Comparison of ENCODE assay signal across 28 cellular contexts in genomic region chr5:160187091-160187490, GRCh38. TPM values are rescaled to one million over a fixed set of nuclear protein-coding genes. Genes with fewer than 3 reads are reported as not detected.
DNase-seq lines count a peak whose midpoint lies in the region; ATAC-seq, FAIRE-seq and TF ChIP-seq lines count a peak whose summit lies in the region.
"Had no signal": no experiment of that assay in that cellular context is flagged by ENCODE, and none has a peak within 500 bp of the region (broad histone marks: within the 10 kb centered on the region; RNA-seq: fewer than 3 reads in every experiment).

No MANE protein-coding gene starts in this region.

- H3K4me1 ChIP-seq in GM23338 (ENCODE audit: insufficient read depth) (peaks cover 18% of the 10 kb centered on the region), lower lobe of right lung (peaks cover 7% of the 10 kb centered on the region)

- H3K27ac Mint-ChIP-seq in GM23338 (no peak overlapping the region), naive B cell (peak overlapping the region in 3 of 6 donors; percentile 42 to 72 (median 67))
- H3K27ac Mint-ChIP-seq in dendritic cell treated with granulocyte-macrophage colony-stimulating factor and Interleukin-4, amounts not matched to agents 40 ng/mL and 50 ng/mL, for 4 days, result peak overlapping the region; percentile 86
- H3K27ac Mint-ChIP-seq: activated naive CD4-positive, alpha-beta T cell treated with anti-CD3 and anti-CD28 coated beads for 36 hours had no signal

- peak overlapping the region; percentile 7; the same call in 2 of the 3 replicates for H3K4me3 Mint-ChIP-seq in GM23338
- H3K4me3 Mint-ChIP-seq in dendritic cell treated with granulocyte-macrophage colony-stimulating factor and Interleukin-4, amounts not matched to agents 40 ng/mL and 50 ng/mL, for 4 days, result no peak overlapping the region
- peak overlapping the region in 5 of 8 donors; percentile 50 to 80 (median 55) for H3K4me3 Mint-ChIP-seq in naive B cell
- H3K4me3 Mint-ChIP-seq: activated naive CD4-positive, alpha-beta T cell treated with anti-CD3 and anti-CD28 coated beads for 36 hours; CD14-positive monocyte had no signal

- H3K27me3 Mint-ChIP-seq in GM23338 (ENCODE audit: insufficient read depth, low read depth, poor library complexity) (peaks cover 17% of the 10 kb centered on the region), naive B cell (peaks cover 0 to 19% (median 10%) of the 10 kb centered on the region in 3 donors)
- peaks cover 15% of the 10 kb centered on the region for H3K27me3 Mint-ChIP-seq in dendritic cell treated with granulocyte-macrophage colony-stimulating factor and Interleukin-4, amounts not matched to agents 40 ng/mL and 50 ng/mL, for 4 days

- no peak overlapping the region for H3K4me3 ChIP-seq in AG10803 (ENCODE audit: low read length)
- no peak overlapping the region for H3K4me3 ChIP-seq in GM23338
- H3K4me3 ChIP-seq in H7 (ENCODE audit: insufficient read depth, low read depth, low read length), result no peak overlapping the region
- no peak overlapping the region for H3K4me3 ChIP-seq in lower lobe of right lung
- H3K4me3 ChIP-seq: lung, sigmoid colon had no signal

- DNase-seq in AG10803 (ENCODE audit: low read depth) (peak; percentile 60), GM23338 (ENCODE audit: low spot score) (peak; percentile 44), naive B cell (no peak), middle frontal gyrus (ENCODE audit: extremely low spot score, low spot score) (no peak), HTR-8/SVneo (ENCODE audit: insufficient read length, low spot score) (no peak), H7 (no peak), lower lobe of right lung (no peak)
- DNase-seq: ACHN; activated CD8-positive, alpha-beta memory T cell treated with anti-CD3 and anti-CD28 coated beads for 24 hours; activated naive CD4-positive, alpha-beta T cell treated with anti-CD3 and anti-CD28 coated beads for 36 hours; activated T-cell treated with anti-CD3 and anti-CD28 coated beads, Interleukin-2, amount 50 U/mL, for 48 hours; aorta; central memory CD4-positive, alpha-beta T cell; dorsolateral prefrontal cortex; foreskin melanocyte; GF-D8; hippocampal formation; KG1; NCI-H1694; NCI-H526; sigmoid colon; stimulated activated CD4-positive, alpha-beta T cell treated with anti-CD3 and anti-CD28 coated beads, Interleukin-15, amount 100 ng/mL, for 24 hours had no signal

- H3K4me1 Mint-ChIP-seq in GM23338, result peaks cover 7% of the 10 kb centered on the region
- peaks cover 33% of the 10 kb centered on the region for H3K4me1 Mint-ChIP-seq in dendritic cell treated with granulocyte-macrophage colony-stimulating factor and Interleukin-4, amounts not matched to agents 40 ng/mL and 50 ng/mL, for 4 days (ENCODE audit: low read depth)
- H3K4me1 Mint-ChIP-seq in naive B cell, result peaks cover 14 to 25% (median 18%) of the 10 kb centered on the region in 3 donors

- TF ChIP-seq CTCF in AG10803 (conservative IDR thresholded peaks at IDR 0.05; ENCODE audit: low read length) (no peak), GM23338 (conservative IDR thresholded peaks at IDR 0.05; ENCODE audit: low read depth in 2 of 2) (no peak), lower lobe of right lung (IDR thresholded peaks at IDR 0.05) (no peak)

- H3K36me3 Mint-ChIP-seq in GM23338 (ENCODE audit: low read depth), result peaks cover 28% of the 10 kb centered on the region
- no peaks in the 10 kb centered on the region for H3K36me3 Mint-ChIP-seq in dendritic cell treated with granulocyte-macrophage colony-stimulating factor and Interleukin-4, amounts not matched to agents 40 ng/mL and 50 ng/mL, for 4 days (ENCODE audit: low read depth)
- H3K36me3 Mint-ChIP-seq in naive B cell, result peaks cover 0 to 11% of the 10 kb centered on the region in 2 donors

- no peak overlapping the region for H2AFZ ChIP-seq in GM23338

- no peaks in the 10 kb centered on the region for H3K79me2 ChIP-seq in GM23338 (replicated peaks; ENCODE audit: insufficient read depth)

- no peak for FAIRE-seq in HTR-8/SVneo (lab: Jason Lieb, UNC)

- H3K9me3 ChIP-seq in lower lobe of right lung, result no peaks in the 10 kb centered on the region
- H3K9me3 ChIP-seq: sigmoid colon had no signal

- intact Hi-C loops in dendritic cell treated with granulocyte-macrophage colony-stimulating factor and Interleukin-4, amounts not matched to agents 40 ng/mL and 50 ng/mL, for 4 days (cut with micrococcal nuclease), result loop anchor here (10.0 kb wide), 1 partner anchor 72 kb away; the partner anchor contains the start of gene PWWP2A
- intact Hi-C loops in lower lobe of right lung (cut with DNase I), result no loop called here

- H3K27me3 ChIP-seq in GM23338 (ENCODE audit: insufficient read depth) (no peaks in the 10 kb centered on the region), H7 (ENCODE audit: control insufficient read depth, insufficient read depth, low read length) (no peaks in the 10 kb centered on the region), lower lobe of right lung (ENCODE audit: low read depth) (no peaks in the 10 kb centered on the region)
- H3K27me3 ChIP-seq: dorsolateral prefrontal cortex, sigmoid colon had no signal

- H3K9me3 Mint-ChIP-seq in GM23338 (peaks cover 33% of the 10 kb centered on the region), naive B cell (peaks cover 4 to 14% (median 6%) of the 10 kb centered on the region in 7 donors)
- no peaks in the 10 kb centered on the region for H3K9me3 Mint-ChIP-seq in dendritic cell treated with granulocyte-macrophage colony-stimulating factor and Interleukin-4, amounts not matched to agents 40 ng/mL and 50 ng/mL, for 4 days

- ATAC-seq in GM23338 (no peak), naive B cell (ENCODE audit: low read depth in 2 of 2) (no peak), lower lobe of right lung (no peak)
- ATAC-seq: activated CD4-positive, CD25-positive, alpha-beta regulatory T cell treated with anti-CD3 and anti-CD28 coated beads, Interleukin-2, amount 50 U/mL, for 24 hours had no signal

- peaks cover 9% of the 10 kb centered on the region; the same call in 1 of the 2 replicates for H3F3A ChIP-seq in GM23338 (replicated peaks; ENCODE audit: low read depth)

- peaks cover 7% of the 10 kb centered on the region; the same call in 1 of the 2 replicates for H3K36me3 ChIP-seq in GM23338 (ENCODE audit: insufficient read depth)
- no peaks in the 10 kb centered on the region for H3K36me3 ChIP-seq in H7 (replicated peaks; ENCODE audit: control insufficient read depth, insufficient read depth, low read length)
- no peaks in the 10 kb centered on the region for H3K36me3 ChIP-seq in lower lobe of right lung
- H3K36me3 ChIP-seq: sigmoid colon had no signal

- H3K27ac ChIP-seq in GM23338 (ENCODE audit: low read depth) (peak overlapping the region; percentile 100), lower lobe of right lung (no peak overlapping the region)
- H3K27ac ChIP-seq: dorsolateral prefrontal cortex, sigmoid colon had no signal

- H4K20me1 ChIP-seq in GM23338 (replicated peaks; ENCODE audit: insufficient read depth), result no peaks in the 10 kb centered on the region

- H3K4me2 ChIP-seq in GM23338, result no peak overlapping the region

- H3K9me2 ChIP-seq in GM23338 (ENCODE audit: insufficient read depth), result no peaks in the 10 kb centered on the region

TF ChIP-seq in GM23338, 12 proteins besides CTCF, POLR2A, EP300 and RAD21:
- TF ChIP-seq ETS1 (IDR thresholded peaks at IDR 0.05), result no peak
- TF ChIP-seq STAT1 (IDR thresholded peaks at IDR 0.05; ENCODE audit: unreplicated experiment), result no peak

RNA-seq across cellular contexts. Expression of gene FABP6, which starts 42.2 kb away (rescaled TPM):
- 1.7 and 2.2 TPM in 2 replicates for total RNA-seq in GM23338 (2014; rRNA removed; shearing (Covaris generic))
- polyA plus RNA-seq in GM23338 (2016; fragmentation: Nextera tagmentation; extraction: Ambion mirVana) (7.5 and 9.7 TPM in 2 replicates), naive B cell (ENCODE audit: low read depth in 6 of 6) (not detected)
- total RNA-seq in H7 (2014; rRNA removed; shearing (Covaris generic)), result 0.48 and 1.3 TPM in 2 replicates
- total RNA-seq in lower lobe of right lung, result 4.9 TPM
- total RNA-seq: activated naive CD4-positive, alpha-beta T cell treated with anti-CD3 and anti-CD28 coated beads for 36 hours; aorta; myocyte; subcutaneous adipose tissue had no signal
- polyA plus RNA-seq: aorta, CD14-positive monocyte had no signal

Comparison
In these comparisons a context has a peak if more than half of its experiments do, and no peak if none do; other contexts are left out.
1. DNase-seq: peak in AG10803 (single experiment) and GM23338 (single experiment); none in naive B cell (single experiment), middle frontal gyrus (single experiment), HTR-8/SVneo (single experiment), H7 (single experiment) and lower lobe of right lung (single experiment).